10 cellular contexts compared by ENCODE assay signal in genomic region chr15:85702321-85703230, GRCh38.
A peak's percentile ranks its signal among the peaks of the same experiment; 100 is the strongest.
DNase-seq lines count a peak whose midpoint lies in the region; ATAC-seq, FAIRE-seq and TF ChIP-seq lines count a peak whose summit lies in the region.
"Had no signal": no experiment of that assay in that cellular context is flagged by ENCODE, and none has a peak within 500 bp of the region (broad histone marks: within the 10 kb centered on the region; RNA-seq: fewer than 3 reads in every experiment).

No MANE protein-coding gene starts in this region.

- H3K27me3 ChIP-seq in left ventricle myocardium inferior (ENCODE audit: low read depth): no peaks in the 10 kb centered on the region
- no peaks in the 10 kb centered on the region for H3K27me3 ChIP-seq in right lobe of liver
- H3K27me3 ChIP-seq in pancreas: no peaks in the 10 kb centered on the region
- H3K27me3 ChIP-seq in aorta (ENCODE audit: control insufficient read depth in 1 of 2, insufficient read depth in 2 of 2, low read length in 1 of 2): no peaks in the 10 kb centered on the region
- H3K27me3 ChIP-seq: cardiac muscle cell had no signal

- no peak for TF ChIP-seq CTCF in left ventricle myocardium inferior (IDR thresholded peaks at IDR 0.05; ENCODE audit: borderline replicate concordance)
- TF ChIP-seq CTCF in right lobe of liver (IDR thresholded peaks at IDR 0.05): no peak
- no peak for TF ChIP-seq CTCF in pancreas (IDR thresholded peaks at IDR 0.05)

- peaks cover 36% of the 10 kb centered on the region for H3K36me3 ChIP-seq in left ventricle myocardium inferior
- no peaks in the 10 kb centered on the region for H3K36me3 ChIP-seq in right lobe of liver
- H3K36me3 ChIP-seq in urinary bladder (ENCODE audit: insufficient read depth): no peaks in the 10 kb centered on the region
- H3K36me3 ChIP-seq in pancreas: no peaks in the 10 kb centered on the region
- no peaks in the 10 kb centered on the region for H3K36me3 ChIP-seq in aorta (ENCODE audit: control insufficient read depth in 1 of 2, insufficient read depth in 2 of 2, low read length in 1 of 2)
- H3K36me3 ChIP-seq: cardiac muscle cell had no signal

- 40% methylated on average over 4 of the region's 7 CpGs for WGBS in right lobe of liver (ENCODE audit: insufficient coverage, low coverage, low lambda C conversion rate, missing lambda C conversion rate)
- WGBS in urinary bladder: 33% methylated on average over 7 of the region's 7 CpGs
- 72 to 74% methylated on average over 7 of the region's 7 CpGs for WGBS in pancreas, 2 donors
- 47 to 49% methylated on average over 7 of the region's 7 CpGs for WGBS in aorta, 2 donors

- intact Hi-C loops in left ventricle myocardium inferior (cut with micrococcal nuclease) (no loop called here), left ventricle myocardium superior (cut with micrococcal nuclease) (no loop called here), right lobe of liver (cut with DNase I) (no loop called here), pancreas (cut with DNase I) (no loop called here), aorta (cut with DNase I) (loop anchor here in 1 of 2 donors (10.0 kb wide), 2 partner anchors 78 to 198 kb away; no protein-coding TSS in a partner anchor)

- TF ChIP-seq POLR2A in right lobe of liver (IDR thresholded peaks at IDR 0.05): no peak

- H3K4me3 ChIP-seq in left ventricle myocardium inferior (no peak overlapping the region), right lobe of liver (no peak overlapping the region), urinary bladder (ENCODE audit: low read depth, low read length) (no peak overlapping the region), pancreas (no peak overlapping the region), aorta (ENCODE audit: low read length in 2 of 2) (no peak overlapping the region)
- H3K4me3 ChIP-seq: cardiac muscle cell had no signal

- ATAC-seq in left ventricle myocardium superior (no peak), right lobe of liver (peak; percentile 37 to 56 (median 45)), pancreas (no peak), aorta (ENCODE audit: low FRiP score) (no peak)

- H3K9me3 ChIP-seq in left ventricle myocardium inferior (replicated peaks) (no peaks in the 10 kb centered on the region), right lobe of liver (no peaks in the 10 kb centered on the region), pancreas (no peaks in the 10 kb centered on the region), aorta (ENCODE audit: control insufficient read depth, low read length) (no peaks in the 10 kb centered on the region)

- H3K27ac ChIP-seq in left ventricle myocardium inferior (replicated peaks) (peak overlapping the region; percentile 94), right lobe of liver (peak overlapping the region; percentile 16 to 46 (median 43)), urinary bladder (ENCODE audit: low read depth) (peak overlapping the region; percentile 67), pancreas (peak overlapping the region in 2 of 4 donors; percentile 19 to 89), aorta (ENCODE audit: low read depth in 1 of 2, low read length in 2 of 2) (peak overlapping the region in 1 of 2 donors; percentile 48)
- H3K27ac ChIP-seq: cardiac muscle cell had no signal

- FAIRE-seq in pancreas (lab: Jason Lieb, UNC): no peak

- H3K4me1 ChIP-seq in left ventricle myocardium inferior (peaks cover 85% of the 10 kb centered on the region), right lobe of liver (peaks cover 0 to 18% (median 9%) of the 10 kb centered on the region in 4 donors), urinary bladder (ENCODE audit: insufficient read depth) (no peaks in the 10 kb centered on the region), pancreas (peaks cover 35 to 50% (median 46%) of the 10 kb centered on the region in 3 donors), aorta (ENCODE audit: control insufficient read depth in 1 of 2, insufficient read depth in 2 of 2, low read length in 2 of 2) (peaks cover 5 to 21% of the 10 kb centered on the region in 2 donors)

- no peak for DNase-seq in left ventricle myocardium inferior
- no peak for DNase-seq in left ventricle myocardium superior
- peak; percentile 68 to 72 for DNase-seq in activated T-cell treated with anti-CD3 and anti-CD28 coated beads, Interleukin-2, amount 50 U/mL, for 48 hours
- no peak for DNase-seq in right lobe of liver
- DNase-seq in pancreas: no peak
- no peak for DNase-seq in NCI-H82 (lab: John Stamatoyannopoulos, UW)
- no peak for DNase-seq in aorta
- DNase-seq: NCI-H1105 treated with DMSO at 0.1 percent for 48 hours had no signal

Comparison
In these comparisons a context has a peak if more than half of its experiments do, and no peak if none do; other contexts are left out.
1. DNase-seq: peak in activated T-cell treated with anti-CD3 and anti-CD28 coated beads, Interleukin-2, amount 50 U/mL, for 48 hours (2 of 2); none in left ventricle myocardium inferior (single experiment), left ventricle myocardium superior (single experiment), right lobe of liver (0 of 3), pancreas (0 of 6), NCI-H82 (single experiment) and aorta (0 of 2).
2. ATAC-seq: peak in right lobe of liver (4 of 4); none in left ventricle myocardium superior (single experiment), pancreas (0 of 4) and aorta (single experiment).